27 cellular contexts compared by ENCODE assay signal in genomic region chr12:132160016-132160415, GRCh38. TPM values are rescaled to one million over a fixed set of nuclear protein-coding genes. Genes with fewer than 3 reads are reported as not detected.
DNase-seq lines count a peak whose midpoint lies in the region; ATAC-seq, FAIRE-seq and TF ChIP-seq lines count a peak whose summit lies in the region.
"Had no signal": no experiment of that assay in that cellular context is flagged by ENCODE, and none has a peak within 500 bp of the region (broad histone marks: within the 10 kb centered on the region; RNA-seq: fewer than 3 reads in every experiment).

No MANE protein-coding gene starts in this region.

- H3K27me3 ChIP-seq in BE2C = peaks cover 36% of the 10 kb centered on the region
- H3K27me3 ChIP-seq: Peyer's patch, SJCRH30 had no signal

- H3K4me3 Mint-ChIP-seq in CD14-positive monocyte (no peak overlapping the region), natural killer cell (peak overlapping the region; percentile 5)
- H3K4me3 Mint-ChIP-seq: activated B cell treated with CpG ODN at 0.5 μM for 24 hours, immature natural killer cell, neural progenitor cell, type B pancreatic cell had no signal

- H3K9me3 Mint-ChIP-seq in CD14-positive monocyte (peaks cover 3 to 16% (median 6%) of the 10 kb centered on the region in 7 donors), natural killer cell (no peaks in the 10 kb centered on the region)
- H3K9me3 Mint-ChIP-seq: activated B cell treated with CpG ODN at 0.5 μM for 24 hours, immature natural killer cell, type B pancreatic cell had no signal

- peaks cover 5 to 14% (median 10%) of the 10 kb centered on the region in 3 donors for H3K27me3 Mint-ChIP-seq in CD14-positive monocyte (ENCODE audit: low read depth in 3 of 3)
- H3K27me3 Mint-ChIP-seq in natural killer cell (ENCODE audit: low read depth in 2 of 2) = no peaks in the 10 kb centered on the region
- H3K27me3 Mint-ChIP-seq: activated B cell treated with CpG ODN at 0.5 μM for 24 hours had no signal

- ATAC-seq in natural killer cell (no peak), HG03565 (IDR thresholded peaks at IDR 0.05; ENCODE audit: unreplicated experiment) (no peak)

- DNase-seq in CD14-positive monocyte (ENCODE audit: low spot score) (peak; percentile 34), HUDEP-2 (lab: John Stamatoyannopoulos, UW; ENCODE audit: unreplicated experiment in 76 of 76) (peak in 70 of 76 experiments; percentile 17 to 89 (median 60)), natural killer cell (no peak), HTR-8/SVneo (ENCODE audit: insufficient read length, low spot score) (no peak), BE2C (no peak)
- DNase-seq in effector CD4-positive, alpha-beta T cell = peak; percentile 1
- DNase-seq: activated B cell treated with CpG ODN at 0.5 μM for 24 hours; activated CD4-positive, alpha-beta T cell treated with anti-CD3 and anti-CD28 coated beads, Interleukin-2, amount 50 U/mL, for 1 hour; activated T-cell treated with anti-CD3 and anti-CD28 coated beads, Interleukin-2, amount 50 U/mL, for 48 hours; amygdala; DND-41; GF-D8; immature natural killer cell; mesenchymal stem cell; NCI-H446; NCI-H774; Peyer's patch; SJCRH30; stimulated activated CD4-positive, alpha-beta T cell treated with anti-CD3 and anti-CD28 coated beads, Interleukin-4, amount 100 ng/mL, for 24 hours; SW 1271; T-helper 9 cell had no signal

- H3K4me1 ChIP-seq in BE2C = no peaks in the 10 kb centered on the region
- H3K4me1 ChIP-seq: neural progenitor cell, parathyroid adenoma, SJCRH30 had no signal

- H3K36me3 Mint-ChIP-seq in CD14-positive monocyte = no peaks in the 10 kb centered on the region
- no peaks in the 10 kb centered on the region for H3K36me3 Mint-ChIP-seq in natural killer cell
- H3K36me3 Mint-ChIP-seq: immature natural killer cell, neural progenitor cell, type B pancreatic cell had no signal

- H3K4me1 Mint-ChIP-seq in CD14-positive monocyte = peaks cover 18% of the 10 kb centered on the region
- peaks cover 0 to 5% of the 10 kb centered on the region in 2 donors for H3K4me1 Mint-ChIP-seq in natural killer cell
- H3K4me1 Mint-ChIP-seq: activated B cell treated with CpG ODN at 0.5 μM for 24 hours, neural progenitor cell had no signal

- no peak for TF ChIP-seq CTCF in CD14-positive monocyte (IDR thresholded peaks at IDR 0.05)
- TF ChIP-seq CTCF in natural killer cell (IDR thresholded peaks at IDR 0.05) = no peak
- no peak for TF ChIP-seq CTCF in BE2C (IDR thresholded peaks at IDR 0.05; ENCODE audit: low read depth, low read length)

- no peaks in the 10 kb centered on the region for H3K36me3 ChIP-seq in BE2C
- H3K36me3 ChIP-seq: breast epithelium, neural progenitor cell, Peyer's patch had no signal

- intact Hi-C loops in CD14-positive monocyte (cut with micrococcal nuclease) = loop anchor here in 1 of 2 donors (5.0 kb wide), 1 partner anchor 57 kb away; no protein-coding TSS in a partner anchor
- intact Hi-C loops in natural killer cell (cut with micrococcal nuclease) = no loop called here

- H3K4me3 ChIP-seq in BE2C (ENCODE audit: low read depth, low read length) = no peak overlapping the region
- H3K4me3 ChIP-seq: breast epithelium, neural progenitor cell, Peyer's patch, SJCRH30 had no signal

- H3K27ac Mint-ChIP-seq in CD14-positive monocyte (peak overlapping the region in 2 of 7 donors; percentile 54 to 68), natural killer cell (peak overlapping the region in 1 of 2 donors; percentile 13)
- H3K27ac Mint-ChIP-seq: activated B cell treated with CpG ODN at 0.5 μM for 24 hours, neural progenitor cell, type B pancreatic cell had no signal

- H3K9me3 ChIP-seq in BE2C = no peaks in the 10 kb centered on the region; the same call in 1 of the 2 replicates
- H3K9me3 ChIP-seq: breast epithelium, Peyer's patch, SJCRH30 had no signal

- FAIRE-seq in HTR-8/SVneo (lab: Jason Lieb, UNC) = no peak
- FAIRE-seq: colon had no signal

RNA-seq across cellular contexts. Expression of gene NOC4L, which starts 15.8 kb away (rescaled TPM):
- polyA plus RNA-seq in CD14-positive monocyte = 10 to 100 TPM; 17.9 to 18.0 TPM
- total RNA-seq in natural killer cell = 10 to 100 TPM; 21.0 to 30.2 (median 21.7) TPM
- polyA plus RNA-seq in BE2C (2012; ENCODE audit: insufficient read depth, insufficient read length, low read depth) = 158 TPM

RNA-seq across cellular contexts. Expression of gene DDX51, which starts 15.9 kb away (rescaled TPM):
- 1 to 10 TPM; 1.7 to 2.7 TPM for polyA plus RNA-seq in CD14-positive monocyte
- total RNA-seq in natural killer cell = 10 to 100 TPM; 39.5 to 55.9 (median 54.2) TPM
- polyA plus RNA-seq in BE2C (2012; ENCODE audit: insufficient read depth, insufficient read length, low read depth) = 118 TPM

Comparison
In these comparisons a context has a peak if more than half of its experiments do, and no peak if none do; other contexts are left out.
1. DNase-seq: peak in CD14-positive monocyte (single experiment), HUDEP-2 (70 of 76) and effector CD4-positive, alpha-beta T cell (single experiment); none in natural killer cell (single experiment), HTR-8/SVneo (single experiment) and BE2C (single experiment).